11 cellular contexts compared by ENCODE assay signal in the genomic region with DNA sequence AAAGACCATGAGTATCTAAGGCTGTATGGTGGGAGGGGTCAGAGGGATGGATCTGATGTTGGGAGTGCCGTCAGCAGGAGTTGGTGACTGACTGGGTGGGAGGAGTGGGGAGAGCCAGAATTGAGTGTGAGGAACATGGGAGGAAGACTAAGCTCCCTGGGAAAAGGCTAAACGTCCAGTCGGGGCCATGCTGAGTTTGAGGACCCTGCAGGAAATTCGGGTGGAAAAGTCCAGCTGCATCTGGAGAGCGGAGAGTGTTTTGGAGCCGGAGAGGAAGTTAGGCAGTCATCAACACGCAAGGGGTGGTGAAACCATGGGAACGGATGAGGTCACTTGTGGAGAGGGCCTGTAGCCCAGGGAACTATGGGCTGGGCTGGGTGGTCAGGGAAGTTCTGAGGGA.
A peak's percentile ranks its signal among the peaks of the same experiment; 100 is the strongest.
DNase-seq lines count a peak whose midpoint lies in the region; ATAC-seq and TF ChIP-seq lines count a peak whose summit lies in the region.
"Had no signal": no experiment of that assay in that cellular context is flagged by ENCODE, and none has a peak within 500 bp of the region (broad histone marks: within the 10 kb centered on the region; RNA-seq: fewer than 3 reads in every experiment).

No MANE protein-coding gene starts in this region.

- H3K27ac Mint-ChIP-seq in stimulated activated naive B cell treated with anti-CD40 and anti-IgM and Interleukin-4, amounts not matched to agents 10 μg/mL and 1 μg/mL and 100 μg/mL, for 72 hours: peak overlapping the region; percentile 37
- H3K27ac Mint-ChIP-seq in glutamatergic neuron (ENCODE audit: unreplicated experiment): no peak overlapping the region

- no peaks in the 10 kb centered on the region for H3K9me3 Mint-ChIP-seq in stimulated activated naive B cell treated with anti-CD40 and anti-IgM and Interleukin-4, amounts not matched to agents 10 μg/mL and 1 μg/mL and 100 μg/mL, for 72 hours
- H3K9me3 Mint-ChIP-seq in glutamatergic neuron (ENCODE audit: unreplicated experiment): peaks cover 2% of the 10 kb centered on the region
- H3K9me3 Mint-ChIP-seq: IgD-negative memory B cell had no signal

- peaks cover 54% of the 10 kb centered on the region for H3K36me3 ChIP-seq in BE2C

- no peak overlapping the region for H3K4me3 Mint-ChIP-seq in stimulated activated naive B cell treated with anti-CD40 and anti-IgM and Interleukin-4, amounts not matched to agents 10 μg/mL and 1 μg/mL and 100 μg/mL, for 72 hours
- H3K4me3 Mint-ChIP-seq in glutamatergic neuron (ENCODE audit: unreplicated experiment): no peak overlapping the region
- H3K4me3 Mint-ChIP-seq: IgD-negative memory B cell had no signal

- peak; percentile 17 for ATAC-seq in left colon
- ATAC-seq in stimulated activated naive B cell treated with anti-CD40 and anti-IgM and Interleukin-4, amounts not matched to agents 10 μg/mL and 1 μg/mL and 100 μg/mL, for 72 hours (replicated peaks): no peak

- no peaks in the 10 kb centered on the region for H3K27me3 Mint-ChIP-seq in stimulated activated naive B cell treated with anti-CD40 and anti-IgM and Interleukin-4, amounts not matched to agents 10 μg/mL and 1 μg/mL and 100 μg/mL, for 72 hours
- H3K27me3 Mint-ChIP-seq in glutamatergic neuron (ENCODE audit: unreplicated experiment): peaks cover 6% of the 10 kb centered on the region
- H3K27me3 Mint-ChIP-seq: IgD-negative memory B cell had no signal

- peaks cover 16 to 22% of the 10 kb centered on the region in 2 donors for H3K4me1 Mint-ChIP-seq in stimulated activated naive B cell treated with anti-CD40 and anti-IgM and Interleukin-4, amounts not matched to agents 10 μg/mL and 1 μg/mL and 100 μg/mL, for 72 hours
- H3K4me1 Mint-ChIP-seq in glutamatergic neuron (ENCODE audit: low read depth, unreplicated experiment): peaks cover 2% of the 10 kb centered on the region

- no peaks in the 10 kb centered on the region for H3K27me3 ChIP-seq in BE2C

- peaks cover 17% of the 10 kb centered on the region for H3K4me1 ChIP-seq in BE2C

- H3K4me3 ChIP-seq in cardiac fibroblast (replicated peaks in 1 of 2; ENCODE audit: low read depth in 2 of 2, low read length in 2 of 2) (no peak overlapping the region), BE2C (ENCODE audit: low read depth, low read length) (no peak overlapping the region)

- DNase-seq in MV-4-11 (lab: John Stamatoyannopoulos, UW): peak; percentile 66
- DNase-seq in cardiac fibroblast (ENCODE audit: low read depth in 2 of 2): peak; percentile 90 to 91
- DNase-seq in left colon: peak in 1 of 2 donors; percentile 40
- DNase-seq in stimulated activated naive B cell treated with anti-CD40 and anti-IgM and Interleukin-4, amounts not matched to agents 10 μg/mL and 1 μg/mL and 100 μg/mL, for 72 hours: no peak
- no peak for DNase-seq in glutamatergic neuron
- no peak for DNase-seq in BE2C
- DNase-seq in HEK293T (ENCODE audit: extremely low spot score): no peak
- no peak for DNase-seq in T-helper 1 cell
- DNase-seq: activated T-cell treated with anti-CD3 and anti-CD28 coated beads, Interleukin-2, amount 50 U/mL, for 48 hours; GDM1 had no signal

- H3K9me3 ChIP-seq in BE2C: no peaks in the 10 kb centered on the region

- intact Hi-C loops in left colon (cut with DNase I, micrococcal nuclease): no loop called here

- no peak for TF ChIP-seq CTCF in cardiac fibroblast (IDR thresholded peaks at IDR 0.05; ENCODE audit: low read depth, low read length)
- no peak for TF ChIP-seq CTCF in glutamatergic neuron (IDR thresholded peaks at IDR 0.05; ENCODE audit: partially characterized antibody, unreplicated experiment)
- no peak for TF ChIP-seq CTCF in BE2C (IDR thresholded peaks at IDR 0.05; ENCODE audit: low read depth, low read length)

- peaks cover 28 to 35% of the 10 kb centered on the region in 2 donors for H3K36me3 Mint-ChIP-seq in stimulated activated naive B cell treated with anti-CD40 and anti-IgM and Interleukin-4, amounts not matched to agents 10 μg/mL and 1 μg/mL and 100 μg/mL, for 72 hours
- peaks cover 17% of the 10 kb centered on the region for H3K36me3 Mint-ChIP-seq in glutamatergic neuron (ENCODE audit: unreplicated experiment)

- POLR2A ChIA-PET in HEK293T (lab: Yijun Ruan, JAX): no interaction called here

- CTCF ChIA-PET in HEK293T (lab: Yijun Ruan, JAX): no interaction called here

TF ChIP-seq in HEK293T, 16 proteins besides CTCF, POLR2A, EP300 and RAD21:
- TF ChIP-seq LEF1 (IDR thresholded peaks at IDR 0.05; ENCODE audit: borderline replicate concordance): no peak
- no peak for TF ChIP-seq FOXA1 (IDR thresholded peaks at IDR 0.05)
- no peak for TF ChIP-seq ARNT (IDR thresholded peaks at IDR 0.05)
- TF ChIP-seq CTBP1 (IDR thresholded peaks at IDR 0.05; ENCODE audit: borderline replicate concordance): no peak
- TF ChIP-seq, protein P1, sequence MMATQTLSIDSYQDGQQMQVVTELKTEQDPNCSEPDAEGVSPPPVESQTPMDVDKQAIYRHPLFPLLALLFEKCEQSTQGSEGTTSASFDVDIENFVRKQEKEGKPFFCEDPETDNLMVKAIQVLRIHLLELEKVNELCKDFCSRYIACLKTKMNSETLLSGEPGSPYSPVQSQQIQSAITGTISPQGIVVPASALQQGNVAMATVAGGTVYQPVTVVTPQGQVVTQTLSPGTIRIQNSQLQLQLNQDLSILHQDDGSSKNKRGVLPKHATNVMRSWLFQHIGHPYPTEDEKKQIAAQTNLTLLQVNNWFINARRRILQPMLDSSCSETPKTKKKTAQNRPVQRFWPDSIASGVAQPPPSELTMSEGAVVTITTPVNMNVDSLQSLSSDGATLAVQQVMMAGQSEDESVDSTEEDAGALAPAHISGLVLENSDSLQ (IDR thresholded peaks at IDR 0.05): no peak
- no peak for TF ChIP-seq SUZ12 (IDR thresholded peaks at IDR 0.05)
- no peak for TF ChIP-seq SP1 (IDR thresholded peaks at IDR 0.05)
- TF ChIP-seq NFRKB (IDR thresholded peaks at IDR 0.05): no peak
- no peak for TF ChIP-seq ELF4 (IDR thresholded peaks at IDR 0.05)
- TF ChIP-seq L3MBTL2 (conservative IDR thresholded peaks at IDR 0.05): no peak
- no peak for TF ChIP-seq FOXK2 (IDR thresholded peaks at IDR 0.05)
- no peak for TF ChIP-seq ZNF384 (IDR thresholded peaks at IDR 0.05)
- no peak for TF ChIP-seq BHLHE40 (IDR thresholded peaks at IDR 0.05; ENCODE audit: borderline replicate concordance)
- no peak for TF ChIP-seq HDGF (IDR thresholded peaks at IDR 0.05; ENCODE audit: borderline replicate concordance)
- TF ChIP-seq TARDBP (IDR thresholded peaks at IDR 0.05): no peak

Comparison
In these comparisons a context has a peak if more than half of its experiments do, and no peak if none do; other contexts are left out.
1. DNase-seq: peak in MV-4-11 (single experiment) and cardiac fibroblast (2 of 2); none in stimulated activated naive B cell treated with anti-CD40 and anti-IgM and Interleukin-4, amounts not matched to agents 10 μg/mL and 1 μg/mL and 100 μg/mL, for 72 hours (single experiment), glutamatergic neuron (single experiment), BE2C (single experiment), HEK293T (single experiment) and T-helper 1 cell (0 of 5).